ENCODE assay signal across 2 cellular contexts in the genomic region with DNA sequence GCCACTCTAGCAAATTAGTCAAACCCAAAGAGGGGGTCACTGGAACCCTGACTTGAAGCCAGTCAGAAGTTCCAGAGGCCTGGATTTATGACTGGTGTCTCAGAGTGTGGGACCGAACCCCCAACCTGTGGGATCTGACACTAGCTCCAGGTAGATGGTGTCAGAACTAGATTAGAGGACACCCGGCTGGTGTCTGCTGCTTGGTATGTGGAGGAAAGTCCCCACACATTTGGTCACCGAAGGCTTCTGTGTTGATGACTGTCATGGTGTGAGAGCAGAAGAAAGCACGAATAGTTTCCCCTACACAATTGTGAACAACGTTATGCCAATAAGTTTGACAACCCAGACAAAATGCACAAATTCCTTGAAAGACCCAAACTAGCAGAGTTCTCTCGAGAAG.
TF ChIP-seq lines count a peak whose summit lies in the region.

No MANE protein-coding gene starts in this region.

TF ChIP-seq in HepG2, 621 proteins besides CTCF, POLR2A, EP300 and RAD21:
- TF ChIP-seq, protein P1, sequence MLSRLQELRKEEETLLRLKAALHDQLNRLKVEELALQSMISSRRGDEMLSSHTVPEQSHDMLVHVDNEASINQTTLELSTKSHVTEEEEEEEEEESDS (CRISPR knock-in tag; IDR thresholded peaks at IDR 0.05; ENCODE audit: borderline replicate concordance) = no peak
- no peak for TF ChIP-seq CCDC6 (CRISPR knock-in tag; IDR thresholded peaks at IDR 0.05)
- TF ChIP-seq CREB1 (IDR thresholded peaks at IDR 0.05) = peak; percentile 16; the same call in 1 of the 2 replicates
- no peak for TF ChIP-seq CREB1 (CRISPR knock-in tag; IDR thresholded peaks at IDR 0.05)
- no peak for TF ChIP-seq ZNF691 (CRISPR knock-in tag; IDR thresholded peaks at IDR 0.05; ENCODE audit: borderline replicate concordance, low read depth)
- no peak for TF ChIP-seq ZNF251 (CRISPR knock-in tag; IDR thresholded peaks at IDR 0.05)
TF ChIP-seq in HepG2: peak in this region for 1.

TF ChIP-seq in GM12878, 131 proteins besides CTCF, POLR2A, EP300 and RAD21:
- no peak for TF ChIP-seq E2F4 (IDR thresholded peaks at IDR 0.05; ENCODE audit: low read depth, low read length)
- TF ChIP-seq MXI1 (IDR thresholded peaks at IDR 0.05; ENCODE audit: low read depth, low read length) = no peak
